ENCODE assay signal across 28 cellular contexts in genomic region chr15:80186066-80186465, GRCh38. TPM values are rescaled to one million over a fixed set of nuclear protein-coding genes. Genes with fewer than 3 reads are reported as not detected.
DNase-seq lines count a peak whose midpoint lies in the region; FAIRE-seq lines count a peak whose summit lies in the region.
"Had no signal": no experiment of that assay in that cellular context is flagged by ENCODE, and none has a peak within 500 bp of the region (broad histone marks: within the 10 kb centered on the region; RNA-seq: fewer than 3 reads in every experiment).

No MANE protein-coding gene starts in this region.

- no peaks in the 10 kb centered on the region for H3K27me3 ChIP-seq in neuronal stem cell (ENCODE audit: control insufficient read depth in 3 of 3, insufficient read depth in 3 of 3, low read depth in 1 of 3, low read length in 3 of 3)
- H3K27me3 ChIP-seq: BLaER1 treated with 17β-estradiol and CSF1 and Interleukin-3, amounts not matched to agents 10 nM and 100 nM had no signal

- no peak overlapping the region for H3K23ac ChIP-seq in neuronal stem cell (ENCODE audit: low read depth, low read length, poor library complexity)

- H2BK12ac ChIP-seq in neuronal stem cell (ENCODE audit: low read length), result peak overlapping the region; percentile 42

- H3K18ac ChIP-seq in neuronal stem cell (ENCODE audit: low read length), result peak overlapping the region; percentile 83

- no peak overlapping the region for H2AFZ ChIP-seq in neuronal stem cell (ENCODE audit: low read length)

- H3K36me3 ChIP-seq in neuronal stem cell (replicated peaks in 1 of 2; ENCODE audit: control insufficient read depth in 2 of 2, insufficient read depth in 2 of 2, low read length in 2 of 2), result peaks cover 3 to 22% of the 10 kb centered on the region in 2 donors

- no peak overlapping the region for H3K4ac ChIP-seq in neuronal stem cell (ENCODE audit: low read length)

- H3K9ac ChIP-seq in neuronal stem cell (ENCODE audit: low read depth, low read length, poor library complexity), result no peak overlapping the region
- H3K9ac ChIP-seq: BLaER1 treated with 17β-estradiol and CSF1 and Interleukin-3, amounts not matched to agents 10 nM and 100 nM had no signal

- DNase-seq in globus pallidus (ENCODE audit: low spot score) (peak; percentile 26), medulla oblongata (ENCODE audit: extremely low spot score) (peak; percentile 37), neuronal stem cell (ENCODE audit: low spot score) (no peak), urothelium cell line (ENCODE audit: low spot score) (no peak), DMS 273 (lab: John Stamatoyannopoulos, UW; ENCODE audit: unreplicated experiment) (no peak), A172 (ENCODE audit: low spot score) (no peak), NCI-H187 (lab: John Stamatoyannopoulos, UW) (no peak)
- no peak for DNase-seq in activated CD4-positive, alpha-beta T cell treated with anti-CD3 and anti-CD28 coated beads, Interleukin-2, amount 50 U/mL, for 48 hours
- DNase-seq: 8988T; AML-193; Caco-2; Calu3; CD4-positive, alpha-beta T cell; CD8-positive, alpha-beta T cell; DMS 273 treated with DMSO at 0.1 percent for 48 hours; DMS153; DMS53; DMS79; DND-41; EL; GDM1 had no signal

- peak overlapping the region; percentile 60 for H2AK5ac ChIP-seq in neuronal stem cell (ENCODE audit: low read depth, low read length)

- H3K14ac ChIP-seq in neuronal stem cell (ENCODE audit: low read length), result no peak overlapping the region

- WGBS in neuronal stem cell (ENCODE audit: extremely low coverage in 2 of 2, insufficient read length in 2 of 2, insufficient replicate concordance in 1 of 2), 2 donors, result no CpG with 5 or more reads among the region's 7 CpGs

- H3K79me1 ChIP-seq in neuronal stem cell (ENCODE audit: low read depth, low read length), result no peaks in the 10 kb centered on the region

- H3K27ac ChIP-seq in neuronal stem cell (replicated peaks; ENCODE audit: low read length), result no peak overlapping the region
- H3K27ac ChIP-seq: A549; BLaER1 treated with 17β-estradiol and CSF1 and Interleukin-3, amounts not matched to agents 10 nM and 100 nM; C4-2B had no signal

- H4K8ac ChIP-seq in neuronal stem cell (ENCODE audit: low read depth, low read length), result no peak overlapping the region

- H2BK120ac ChIP-seq in neuronal stem cell (ENCODE audit: low read depth, low read length), result no peak overlapping the region

- H4K91ac ChIP-seq in neuronal stem cell (ENCODE audit: low read depth, low read length, poor library complexity), result no peak overlapping the region

- peaks cover 3 to 4% of the 10 kb centered on the region in 2 donors for H3K9me3 ChIP-seq in neuronal stem cell (replicated peaks in 1 of 2; ENCODE audit: control insufficient read depth in 2 of 2, insufficient read depth in 1 of 2, low read depth in 1 of 2, low read length in 2 of 2)
- H3K9me3 ChIP-seq: A549, Caco-2 had no signal

- H2BK5ac ChIP-seq in neuronal stem cell (ENCODE audit: low read length), result no peak overlapping the region

- H3K4me3 ChIP-seq in neuronal stem cell (ENCODE audit: low read length in 2 of 2), result no peak overlapping the region
- H3K4me3 ChIP-seq: A549; BLaER1 treated with 17β-estradiol and CSF1 and Interleukin-3, amounts not matched to agents 10 nM and 100 nM; GM12878 had no signal

- peaks cover 5 to 9% of the 10 kb centered on the region in 2 donors for H3K4me1 ChIP-seq in neuronal stem cell (ENCODE audit: control insufficient read depth in 2 of 2, insufficient read depth in 1 of 2, low read depth in 1 of 2, low read length in 2 of 2)
- H3K4me1 ChIP-seq: A549, Caco-2 had no signal

- H3K4me2 ChIP-seq in neuronal stem cell (ENCODE audit: insufficient read depth, low read length, poor library complexity, severe bottlenecking), result no peak overlapping the region
- H3K4me2 ChIP-seq: A549; BLaER1 treated with 17β-estradiol and CSF1 and Interleukin-3, amounts not matched to agents 10 nM and 100 nM had no signal

- peak; percentile 27 for FAIRE-seq in urothelium cell line (lab: Jason Lieb, UNC)
- FAIRE-seq: A549, D721Med, GM12878, GM12892, GM18507 had no signal

- no peak overlapping the region for H2BK15ac ChIP-seq in neuronal stem cell (ENCODE audit: low read length)

RNA-seq across cellular contexts. Expression of gene FAH, which starts 33.3 kb away (rescaled TPM):
- 8.8 TPM for polyA plus RNA-seq in neuronal stem cell (2013, experiment 1 of 2)
- 7.9 TPM for polyA plus RNA-seq in neuronal stem cell (2013, experiment 2 of 2)
- total RNA-seq in A172 (2014; rRNA removed; shearing (Covaris generic)), result 22.6 and 24.5 TPM in 2 replicates

Comparison
In these comparisons a context has a peak if more than half of its experiments do, and no peak if none do; other contexts are left out.
1. DNase-seq: peak in globus pallidus (single experiment) and medulla oblongata (single experiment); none in neuronal stem cell (single experiment), urothelium cell line (single experiment), DMS 273 (single experiment), A172 (single experiment), activated CD4-positive, alpha-beta T cell treated with anti-CD3 and anti-CD28 coated beads, Interleukin-2, amount 50 U/mL, for 48 hours (0 of 2) and NCI-H187 (0 of 2).